Comparison of ENCODE assay signal across 1 cellular context in the genomic region with DNA sequence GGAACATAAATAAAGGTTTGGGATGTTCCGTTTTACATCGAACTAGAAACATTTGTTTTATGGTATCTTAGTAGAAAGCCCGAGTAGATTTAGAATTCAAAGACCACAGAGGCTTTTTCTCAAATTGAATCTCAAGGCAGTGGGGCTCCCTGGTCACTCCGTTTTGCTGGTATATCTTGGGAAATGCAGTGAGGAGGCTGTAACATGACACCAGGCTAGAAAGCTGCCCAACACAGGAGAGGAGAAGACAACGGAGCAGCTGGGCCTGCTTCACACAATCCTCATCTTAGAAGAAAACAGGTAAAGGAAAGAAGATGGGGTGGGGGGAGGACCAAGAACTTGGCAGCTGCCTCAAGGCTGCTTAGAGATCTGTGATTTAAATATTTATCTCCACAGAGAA.
TF ChIP-seq lines count a peak whose summit lies in the region.

No MANE protein-coding gene starts in this region.

TF ChIP-seq in GM23338, 12 proteins besides CTCF, POLR2A, EP300 and RAD21:
- TF ChIP-seq, protein P1, sequence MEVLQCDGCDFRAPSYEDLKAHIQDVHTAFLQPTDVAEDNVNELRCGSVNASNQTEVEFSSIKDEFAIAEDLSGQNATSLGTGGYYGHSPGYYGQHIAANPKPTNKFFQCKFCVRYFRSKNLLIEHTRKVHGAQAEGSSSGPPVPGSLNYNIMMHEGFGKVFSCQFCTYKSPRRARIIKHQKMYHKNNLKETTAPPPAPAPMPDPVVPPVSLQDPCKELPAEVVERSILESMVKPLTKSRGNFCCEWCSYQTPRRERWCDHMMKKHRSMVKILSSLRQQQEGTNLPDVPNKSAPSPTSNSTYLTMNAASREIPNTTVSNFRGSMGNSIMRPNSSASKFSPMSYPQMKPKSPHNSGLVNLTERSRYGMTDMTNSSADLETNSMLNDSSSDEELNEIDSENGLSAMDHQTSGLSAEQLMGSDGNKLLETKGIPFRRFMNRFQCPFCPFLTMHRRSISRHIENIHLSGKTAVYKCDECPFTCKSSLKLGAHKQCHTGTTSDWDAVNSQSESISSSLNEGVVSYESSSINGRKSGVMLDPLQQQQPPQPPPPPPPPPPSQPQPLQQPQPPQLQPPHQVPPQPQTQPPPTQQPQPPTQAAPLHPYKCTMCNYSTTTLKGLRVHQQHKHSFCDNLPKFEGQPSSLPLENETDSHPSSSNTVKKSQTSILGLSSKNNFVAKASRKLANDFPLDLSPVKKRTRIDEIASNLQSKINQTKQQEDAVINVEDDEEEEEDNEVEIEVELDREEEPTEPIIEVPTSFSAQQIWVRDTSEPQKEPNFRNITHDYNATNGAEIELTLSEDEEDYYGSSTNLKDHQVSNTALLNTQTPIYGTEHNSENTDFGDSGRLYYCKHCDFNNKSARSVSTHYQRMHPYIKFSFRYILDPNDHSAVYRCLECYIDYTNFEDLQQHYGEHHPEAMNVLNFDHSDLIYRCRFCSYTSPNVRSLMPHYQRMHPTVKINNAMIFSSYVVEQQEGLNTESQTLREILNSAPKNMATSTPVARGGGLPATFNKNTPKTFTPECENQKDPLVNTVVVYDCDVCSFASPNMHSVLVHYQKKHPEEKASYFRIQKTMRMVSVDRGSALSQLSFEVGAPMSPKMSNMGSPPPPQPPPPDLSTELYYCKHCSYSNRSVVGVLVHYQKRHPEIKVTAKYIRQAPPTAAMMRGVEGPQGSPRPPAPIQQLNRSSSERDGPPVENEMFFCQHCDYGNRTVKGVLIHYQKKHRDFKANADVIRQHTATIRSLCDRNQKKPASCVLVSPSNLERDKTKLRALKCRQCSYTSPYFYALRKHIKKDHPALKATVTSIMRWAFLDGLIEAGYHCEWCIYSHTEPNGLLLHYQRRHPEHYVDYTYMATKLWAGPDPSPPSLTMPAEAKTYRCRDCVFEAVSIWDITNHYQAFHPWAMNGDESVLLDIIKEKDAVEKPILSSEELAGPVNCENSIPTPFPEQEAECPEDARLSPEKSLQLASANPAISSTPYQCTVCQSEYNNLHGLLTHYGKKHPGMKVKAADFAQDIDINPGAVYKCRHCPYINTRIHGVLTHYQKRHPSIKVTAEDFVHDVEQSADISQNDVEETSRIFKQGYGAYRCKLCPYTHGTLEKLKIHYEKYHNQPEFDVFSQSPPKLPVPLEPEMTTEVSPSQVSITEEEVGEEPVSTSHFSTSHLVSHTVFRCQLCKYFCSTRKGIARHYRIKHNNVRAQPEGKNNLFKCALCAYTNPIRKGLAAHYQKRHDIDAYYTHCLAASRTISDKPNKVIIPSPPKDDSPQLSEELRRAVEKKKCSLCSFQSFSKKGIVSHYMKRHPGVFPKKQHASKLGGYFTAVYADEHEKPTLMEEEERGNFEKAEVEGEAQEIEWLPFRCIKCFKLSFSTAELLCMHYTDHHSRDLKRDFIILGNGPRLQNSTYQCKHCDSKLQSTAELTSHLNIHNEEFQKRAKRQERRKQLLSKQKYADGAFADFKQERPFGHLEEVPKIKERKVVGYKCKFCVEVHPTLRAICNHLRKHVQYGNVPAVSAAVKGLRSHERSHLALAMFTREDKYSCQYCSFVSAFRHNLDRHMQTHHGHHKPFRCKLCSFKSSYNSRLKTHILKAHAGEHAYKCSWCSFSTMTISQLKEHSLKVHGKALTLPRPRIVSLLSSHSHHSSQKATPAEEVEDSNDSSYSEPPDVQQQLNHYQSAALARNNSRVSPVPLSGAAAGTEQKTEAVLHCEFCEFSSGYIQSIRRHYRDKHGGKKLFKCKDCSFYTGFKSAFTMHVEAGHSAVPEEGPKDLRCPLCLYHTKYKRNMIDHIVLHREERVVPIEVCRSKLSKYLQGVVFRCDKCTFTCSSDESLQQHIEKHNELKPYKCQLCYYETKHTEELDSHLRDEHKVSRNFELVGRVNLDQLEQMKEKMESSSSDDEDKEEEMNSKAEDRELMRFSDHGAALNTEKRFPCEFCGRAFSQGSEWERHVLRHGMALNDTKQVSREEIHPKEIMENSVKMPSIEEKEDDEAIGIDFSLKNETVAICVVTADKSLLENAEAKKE (CRISPR knock-in tag; IDR thresholded peaks at IDR 0.05): peak; percentile 94
- no peak for TF ChIP-seq POLR2AphosphoS5 (IDR thresholded peaks at IDR 0.05; ENCODE audit: low read depth)
- TF ChIP-seq NANOG (IDR thresholded peaks at IDR 0.05; ENCODE audit: borderline replicate concordance): no peak
